In the genomic region with DNA sequence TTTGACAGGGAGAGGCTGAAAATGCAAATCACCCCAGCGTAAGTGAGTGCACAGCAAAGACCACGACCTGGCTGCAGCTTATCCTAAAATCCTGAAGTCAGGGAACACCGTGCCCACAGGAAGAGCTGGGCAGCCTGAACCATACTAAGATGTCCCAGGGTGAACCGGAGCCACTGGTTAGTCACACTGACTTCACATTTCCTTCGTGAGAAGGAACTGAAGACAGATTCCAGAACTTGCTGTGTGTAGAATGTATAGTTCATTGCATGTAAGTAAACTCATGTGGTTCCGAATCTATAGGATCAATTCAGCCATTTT, we compare ENCODE assay signal across 8 cellular contexts.
DNase-seq lines count a peak whose midpoint lies in the region; ATAC-seq and TF ChIP-seq lines count a peak whose summit lies in the region.
"Had no signal": no experiment of that assay in that cellular context is flagged by ENCODE, and none has a peak within 500 bp of the region (broad histone marks: within the 10 kb centered on the region; RNA-seq: fewer than 3 reads in every experiment).

No MANE protein-coding gene starts in this region.

- CTCF ChIA-PET in T-cell (lab: Charles Lee): no interaction called here
- CTCF ChIA-PET in A673 (lab: Charles Lee): no interaction called here

- POLR2A ChIA-PET in T-cell (lab: Charles Lee): no interaction called here
- POLR2A ChIA-PET in A673 (lab: Charles Lee; ENCODE audit: low non-redundant PET): no interaction called here

- H3K4me1 ChIP-seq in subcutaneous abdominal adipose tissue (ENCODE audit: control insufficient read depth in 5 of 5, insufficient read depth in 5 of 5, low read length in 5 of 5) (peaks cover 6 to 27% (median 16%) of the 10 kb centered on the region in 5 donors), A673 (ENCODE audit: insufficient read depth, low read length, poor library complexity, severe bottlenecking) (no peaks in the 10 kb centered on the region)

- ATAC-seq in T-cell (replicated peaks in 1 of 4): no peak

- H3K4me3 Mint-ChIP-seq in HFFc6 (peak overlapping the region; percentile 82), T-cell (peak overlapping the region in 2 of 3 donors; percentile 60 to 70)

- H3K4me3 ChIP-seq in subcutaneous abdominal adipose tissue (ENCODE audit: low read depth in 1 of 5, low read length in 5 of 5) (peak overlapping the region; percentile 47 to 63 (median 57)), A673 (ENCODE audit: low read depth, low read length, poor library complexity, severe bottlenecking) (no peak overlapping the region)

- H3K27ac Mint-ChIP-seq in HFFc6 (peak overlapping the region; percentile 95), T-cell (no peak overlapping the region)

- peaks cover 44% of the 10 kb centered on the region for H3K4me1 Mint-ChIP-seq in HFFc6 (ENCODE audit: low read depth)
- H3K4me1 Mint-ChIP-seq in T-cell: peaks cover 6 to 14% (median 13%) of the 10 kb centered on the region in 3 donors

- H3K27ac ChIP-seq in subcutaneous abdominal adipose tissue (ENCODE audit: low read depth, low read length): peak overlapping the region; percentile 70
- H3K27ac ChIP-seq in A673 (ENCODE audit: low read depth, low read length, poor library complexity, severe bottlenecking): no peak overlapping the region

- H3K36me3 ChIP-seq in subcutaneous abdominal adipose tissue (ENCODE audit: control insufficient read depth in 5 of 5, insufficient read depth in 5 of 5, low read length in 5 of 5): no peaks in the 10 kb centered on the region
- no peaks in the 10 kb centered on the region for H3K36me3 ChIP-seq in A673 (ENCODE audit: insufficient read depth, low read length, poor library complexity, severe bottlenecking)

- H3K27me3 Mint-ChIP-seq in HFFc6 (ENCODE audit: insufficient read depth): no peaks in the 10 kb centered on the region
- peaks cover 0 to 3% of the 10 kb centered on the region in 2 donors for H3K27me3 Mint-ChIP-seq in T-cell

- no peak overlapping the region for H3K9ac ChIP-seq in subcutaneous abdominal adipose tissue (ENCODE audit: low read length in 5 of 5)

- DNase-seq in HFFc6 (peak; percentile 52), T-cell (no peak), fibroblast of peridontal ligament (ENCODE audit: extremely low read depth) (peak; percentile 69), A673 (ENCODE audit: low spot score) (no peak)
- DNase-seq in stimulated activated CD4-positive, alpha-beta T cell treated with anti-CD3 and anti-CD28 coated beads, Interleukin-2, amount 100 ng/mL, for 24 hours: no peak
- DNase-seq in stimulated activated CD4-positive, alpha-beta T cell treated with anti-CD3 and anti-CD28 coated beads, Interleukin-4, amount 100 ng/mL, for 24 hours: no peak
- DNase-seq: NCI-H1417 treated with DMSO at 0.1 percent for 48 hours had no signal

- peaks cover 0 to 8% (median 3%) of the 10 kb centered on the region in 5 donors for H3K9me3 ChIP-seq in subcutaneous abdominal adipose tissue (ENCODE audit: control insufficient read depth in 5 of 5, low read length in 5 of 5)
- H3K9me3 ChIP-seq in A673 (ENCODE audit: low read depth, low read length, poor library complexity, severe bottlenecking): no peaks in the 10 kb centered on the region

- intact Hi-C loops in A673 (cut with micrococcal nuclease; ENCODE audit: unreplicated experiment): no loop called here

- no TSS peak for BruUV-seq in A673 (replicated peaks; lab: Mats Ljungman, UMichigan)

- TF ChIP-seq CTCF in HFFc6 (IDR thresholded peaks at IDR 0.05): no peak
- no peak for TF ChIP-seq CTCF in A673 (conservative IDR thresholded peaks at IDR 0.05; ENCODE audit: low read depth, low read length)

- peaks cover 9% of the 10 kb centered on the region; the same call in 1 of the 2 replicates for H3K36me3 Mint-ChIP-seq in HFFc6 (ENCODE audit: low read depth)
- no peaks in the 10 kb centered on the region for H3K36me3 Mint-ChIP-seq in T-cell

- H3K27me3 ChIP-seq in subcutaneous abdominal adipose tissue (ENCODE audit: control insufficient read depth in 5 of 5, insufficient read depth in 4 of 5, low read length in 5 of 5): peaks cover 0 to 2% (median 0%) of the 10 kb centered on the region in 5 donors
- no peaks in the 10 kb centered on the region for H3K27me3 ChIP-seq in A673 (replicated peaks; ENCODE audit: insufficient read depth, low read depth, low read length, poor library complexity)

- H3K9me3 Mint-ChIP-seq in HFFc6 (no peaks in the 10 kb centered on the region), T-cell (no peaks in the 10 kb centered on the region)

Comparison
In these comparisons a context has a peak if more than half of its experiments do, and no peak if none do; other contexts are left out.
1. DNase-seq: peak in HFFc6 (single experiment) and fibroblast of peridontal ligament (single experiment); none in T-cell (0 of 34), stimulated activated CD4-positive, alpha-beta T cell treated with anti-CD3 and anti-CD28 coated beads, Interleukin-2, amount 100 ng/mL, for 24 hours (0 of 2), stimulated activated CD4-positive, alpha-beta T cell treated with anti-CD3 and anti-CD28 coated beads, Interleukin-4, amount 100 ng/mL, for 24 hours (single experiment) and A673 (single experiment).